ENCODE assay signal across 27 cellular contexts in the genomic region with DNA sequence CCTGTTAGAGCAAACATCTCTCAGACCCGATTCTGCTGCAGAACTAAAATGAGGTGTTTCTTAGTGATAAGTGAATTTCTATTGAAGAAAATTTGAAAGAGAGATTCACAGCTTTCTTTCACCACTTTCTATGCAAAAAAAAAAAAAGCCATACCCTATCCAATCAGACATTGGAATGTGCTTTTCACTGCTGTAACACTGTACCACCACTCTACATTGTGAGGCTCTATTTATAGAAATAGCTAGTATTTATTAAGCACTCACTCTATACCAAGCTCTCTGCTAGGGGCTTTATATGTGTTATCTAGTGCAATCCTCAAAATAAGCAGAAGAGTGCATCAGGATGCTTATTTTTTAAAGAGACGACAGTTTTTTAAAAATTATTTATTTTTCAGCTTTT.
"Had no signal": no experiment of that assay in that cellular context is flagged by ENCODE, and none has a peak within 500 bp of the region (broad histone marks: within the 10 kb centered on the region; RNA-seq: fewer than 3 reads in every experiment).

No MANE protein-coding gene starts in this region.

- H3K79me2 ChIP-seq: parathyroid adenoma had no signal

- H2AFZ ChIP-seq: neural progenitor cell, parathyroid adenoma had no signal

- ATAC-seq: naive thymus-derived CD8-positive, alpha-beta T cell; natural killer cell treated with Interleukin-12 subunit alpha and Interleukin-12 subunit beta and Interleukin-15 and Interleukin-18, amount 100 ng/mL, for 72 hours; psoas muscle; right cardiac atrium; right lobe of liver; stimulated activated effector memory CD8-positive, alpha-beta T cell treated with anti-CD3 and anti-CD28 coated beads, Interleukin-12 subunit alpha, Interleukin-12 subunit beta, amount 100 ng/mL, for 72 hours; stimulated activated naive B cell treated with anti-CD40 and anti-IgM and Interleukin-4, amounts not matched to agents 10 μg/mL and 1 μg/mL and 100 μg/mL, for 72 hours; stimulated activated naive CD8-positive, alpha-beta T cell treated with anti-CD3 and anti-CD28 coated beads, Interleukin-15, amount 100 ng/mL, for 72 hours; upper lobe of right lung had no signal

- H3K9ac ChIP-seq: neural progenitor cell, parathyroid adenoma had no signal

- H3K9me3 ChIP-seq: ovary, psoas muscle, right lobe of liver, sigmoid colon, thoracic aorta, tibial artery, transverse colon, upper lobe of right lung, uterus had no signal

- H3K4me2 ChIP-seq: neural progenitor cell had no signal

- DNase-seq: naive B cell; naive thymus-derived CD8-positive, alpha-beta T cell; nephron progenitor cell; occipital lobe; ovary; posterior cingulate gyrus; psoas muscle; right cardiac atrium; right lobe of liver; sigmoid colon; small intestine; stimulated activated CD4-positive, alpha-beta T cell treated with anti-CD3 and anti-CD28 coated beads, Interleukin-15, amount 100 ng/mL, for 24 hours; stimulated activated CD4-positive, alpha-beta T cell treated with anti-CD3 and anti-CD28 coated beads, Interleukin-2, amount 100 ng/mL, for 24 hours; stimulated activated CD4-positive, alpha-beta T cell treated with anti-CD3 and anti-CD28 coated beads, Interleukin-2, amount 100 ng/mL, for 48 hours; stimulated activated CD4-positive, alpha-beta T cell treated with anti-CD3 and anti-CD28 coated beads, Interleukin-4, amount 100 ng/mL, for 24 hours; stimulated activated naive B cell treated with anti-CD40 and anti-IgM and Interleukin-4, amounts not matched to agents 10 μg/mL and 1 μg/mL and 100 μg/mL, for 72 hours; stimulated activated naive CD4-positive, alpha-beta T cell treated with Interleukin-2 at 50 U/mL for 16 hours; stimulated activated naive CD8-positive, alpha-beta T cell treated with anti-CD3 and anti-CD28 coated beads, Interleukin-15, amount 100 ng/mL, for 72 hours; tibial artery; transverse colon; upper lobe of right lung; uterus had no signal

- H3K4me1 ChIP-seq: neural progenitor cell, parathyroid adenoma, psoas muscle, right lobe of liver, sigmoid colon, tibial artery, transverse colon, upper lobe of right lung, uterus had no signal

- H3K36me3 ChIP-seq: neural progenitor cell, ovary, right lobe of liver, sigmoid colon, thoracic aorta, tibial artery, transverse colon, upper lobe of right lung, uterus had no signal

- H3K27ac ChIP-seq: neural progenitor cell, ovary, parathyroid adenoma, psoas muscle, right lobe of liver, sigmoid colon, thoracic aorta, tibial artery, transverse colon, upper lobe of right lung, uterus had no signal

- H3K4me3 ChIP-seq: neural progenitor cell, ovary, psoas muscle, right lobe of liver, sigmoid colon, thoracic aorta, tibial artery, transverse colon, upper lobe of right lung, uterus had no signal

- H3K27me3 ChIP-seq: neural progenitor cell, ovary, right lobe of liver, sigmoid colon, tibial artery, transverse colon, upper lobe of right lung, uterus had no signal
